2 cellular contexts compared by ENCODE assay signal in genomic region chr11:130848361-130849214, GRCh38.
TF ChIP-seq lines count a peak whose summit lies in the region.

No MANE protein-coding gene starts in this region.

TF ChIP-seq in A549, 52 proteins besides CTCF, POLR2A, EP300 and RAD21:
- TF ChIP-seq EHMT2 (IDR thresholded peaks at IDR 0.05; ENCODE audit: low read depth) (no peak), ESRRA (IDR thresholded peaks at IDR 0.05; ENCODE audit: borderline replicate concordance, low read length) (no peak), GATA3 (IDR thresholded peaks at IDR 0.05; ENCODE audit: borderline replicate concordance) (no peak), NPAS2 (CRISPR knock-in tag; IDR thresholded peaks at IDR 0.05; ENCODE audit: borderline replicate concordance) (no peak), REST (IDR thresholded peaks at IDR 0.05) (no peak), HOXB5 (CRISPR knock-in tag; IDR thresholded peaks at IDR 0.05) (no peak), TFCP2L1 (CRISPR knock-in tag; IDR thresholded peaks at IDR 0.05) (no peak), FOSL2 (IDR thresholded peaks at IDR 0.05) (no peak), FOSL2 (CRISPR knock-in tag; IDR thresholded peaks at IDR 0.05) (no peak), SREBF2 (IDR thresholded peaks at IDR 0.05) (no peak), PHF8 (IDR thresholded peaks at IDR 0.05; ENCODE audit: borderline replicate concordance, low read depth) (no peak), TP53 (CRISPR knock-in tag; IDR thresholded peaks at IDR 0.05) (no peak), FOXS1 (CRISPR knock-in tag; IDR thresholded peaks at IDR 0.05) (no peak), ZNF302 (CRISPR knock-in tag; IDR thresholded peaks at IDR 0.05) (no peak), USF2 (IDR thresholded peaks at IDR 0.05) (no peak), NFE2L2 (conservative IDR thresholded peaks at IDR 0.05; ENCODE audit: low read length) (no peak), RFX5 (IDR thresholded peaks at IDR 0.05) (no peak), JUNB (IDR thresholded peaks at IDR 0.05) (no peak)
- TF ChIP-seq, protein P1, sequence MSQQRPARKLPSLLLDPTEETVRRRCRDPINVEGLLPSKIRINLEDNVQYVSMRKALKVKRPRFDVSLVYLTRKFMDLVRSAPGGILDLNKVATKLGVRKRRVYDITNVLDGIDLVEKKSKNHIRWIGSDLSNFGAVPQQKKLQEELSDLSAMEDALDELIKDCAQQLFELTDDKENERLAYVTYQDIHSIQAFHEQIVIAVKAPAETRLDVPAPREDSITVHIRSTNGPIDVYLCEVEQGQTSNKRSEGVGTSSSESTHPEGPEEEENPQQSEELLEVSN (IDR thresholded peaks at IDR 0.05; ENCODE audit: borderline replicate concordance, low read depth): no peak

TF ChIP-seq in IMR-90, 13 proteins besides CTCF, POLR2A, EP300 and RAD21:
- no peak for TF ChIP-seq MAZ (IDR thresholded peaks at IDR 0.05; ENCODE audit: borderline replicate concordance, low read depth, low read length)
- no peak for TF ChIP-seq USF2 (IDR thresholded peaks at IDR 0.05; ENCODE audit: low read depth, low read length)
- no peak for TF ChIP-seq RFX5 (IDR thresholded peaks at IDR 0.05; ENCODE audit: low read depth, low read length)
- TF ChIP-seq MXI1 (IDR thresholded peaks at IDR 0.05; ENCODE audit: borderline replicate concordance, low read depth, low read length): no peak
